8 cellular contexts compared by ENCODE assay signal in genomic region chr15:66838671-66839239, GRCh38.
DNase-seq lines count a peak whose midpoint lies in the region; ATAC-seq and TF ChIP-seq lines count a peak whose summit lies in the region.

No MANE protein-coding gene starts in this region.

- DNase-seq in cardiac muscle cell (ENCODE audit: low read depth in 1 of 2, low spot score in 1 of 2) (peak in 1 of 2 donors; percentile 71), Right ventricle myocardium superior (no peak), RWPE2 (ENCODE audit: low spot score) (no peak), fibroblast of the aortic adventitia (ENCODE audit: low read depth) (peak; percentile 75), upper lobe of left lung (no peak), NCI-H226 (no peak)
- no peak for DNase-seq in activated naive CD4-positive, alpha-beta T cell (lab: John Stamatoyannopoulos, UW)

- H3K36me3 ChIP-seq in cardiac muscle cell (no peaks in the 10 kb centered on the region), RWPE2 (ENCODE audit: low read depth) (no peaks in the 10 kb centered on the region), upper lobe of left lung (no peaks in the 10 kb centered on the region)

- H3K9me3 ChIP-seq in cardiac muscle cell (ENCODE audit: low read depth) (no peaks in the 10 kb centered on the region), RWPE2 (ENCODE audit: severe bottlenecking) (no peaks in the 10 kb centered on the region), upper lobe of left lung (no peaks in the 10 kb centered on the region)

- no peak for TF ChIP-seq POLR2A in upper lobe of left lung (IDR thresholded peaks at IDR 0.05)

- ATAC-seq in Right ventricle myocardium superior (ENCODE audit: poor library complexity) (no peak), RWPE2 (ENCODE audit: low read depth) (no peak), upper lobe of left lung (ENCODE audit: low FRiP score in 2 of 2) (no peak), HG02798 (IDR thresholded peaks at IDR 0.05; ENCODE audit: poor library complexity, unreplicated experiment) (no peak)

- no peak overlapping the region for H3K4me3 ChIP-seq in cardiac muscle cell
- H3K4me3 ChIP-seq in RWPE2 (ENCODE audit: severe bottlenecking) = no peak overlapping the region
- no peak overlapping the region for H3K4me3 ChIP-seq in fibroblast of the aortic adventitia (ENCODE audit: low read depth, low read length)
- no peak overlapping the region for H3K4me3 ChIP-seq in upper lobe of left lung

- TF ChIP-seq CTCF in cardiac muscle cell (IDR thresholded peaks at IDR 0.05; ENCODE audit: low read depth, low read length) (peak; percentile 80), RWPE2 (IDR thresholded peaks at IDR 0.05; ENCODE audit: poor library complexity, severe bottlenecking) (peak; percentile 89), fibroblast of the aortic adventitia (IDR thresholded peaks at IDR 0.05; ENCODE audit: insufficient read depth, low read length) (peak; percentile 82), upper lobe of left lung (IDR thresholded peaks at IDR 0.05) (peak in 5 of 6 experiments; percentile 18 to 48 (median 38))

- TF ChIP-seq EP300 in upper lobe of left lung (IDR thresholded peaks at IDR 0.05) = no peak

- H3K4me1 ChIP-seq in cardiac muscle cell (ENCODE audit: low read depth) (peaks cover 36% of the 10 kb centered on the region), RWPE2 (ENCODE audit: insufficient read depth, poor library complexity, severe bottlenecking) (peaks cover 5% of the 10 kb centered on the region), upper lobe of left lung (peaks cover 36 to 54% (median 40%) of the 10 kb centered on the region in 4 donors)

- no peaks in the 10 kb centered on the region for H3K27me3 ChIP-seq in cardiac muscle cell
- no peaks in the 10 kb centered on the region for H3K27me3 ChIP-seq in RWPE2 (ENCODE audit: insufficient read depth, poor library complexity, severe bottlenecking)
- no peaks in the 10 kb centered on the region for H3K27me3 ChIP-seq in upper lobe of left lung

- intact Hi-C loops in Right ventricle myocardium superior (cut with DNase I) = loop anchor here (5.0 kb wide), 1 partner anchor 51 kb away; no protein-coding TSS in a partner anchor

- WGBS in upper lobe of left lung, 2 donors = 58 to 63% methylated on average over 5 of the region's 5 CpGs

- H3K27ac ChIP-seq in cardiac muscle cell = no peak overlapping the region
- no peak overlapping the region for H3K27ac ChIP-seq in RWPE2 (ENCODE audit: poor library complexity, severe bottlenecking)
- H3K27ac ChIP-seq in upper lobe of left lung = no peak overlapping the region

Comparison
In these comparisons a context has a peak if more than half of its experiments do, and no peak if none do; other contexts are left out.
1. CTCF ChIP-seq: peak in every context shown above with its lines; median percentile 89 in RWPE2; 82 in fibroblast of the aortic adventitia; 80 in cardiac muscle cell; 38 in upper lobe of left lung.